1 cellular context compared by ENCODE assay signal in the genomic region with DNA sequence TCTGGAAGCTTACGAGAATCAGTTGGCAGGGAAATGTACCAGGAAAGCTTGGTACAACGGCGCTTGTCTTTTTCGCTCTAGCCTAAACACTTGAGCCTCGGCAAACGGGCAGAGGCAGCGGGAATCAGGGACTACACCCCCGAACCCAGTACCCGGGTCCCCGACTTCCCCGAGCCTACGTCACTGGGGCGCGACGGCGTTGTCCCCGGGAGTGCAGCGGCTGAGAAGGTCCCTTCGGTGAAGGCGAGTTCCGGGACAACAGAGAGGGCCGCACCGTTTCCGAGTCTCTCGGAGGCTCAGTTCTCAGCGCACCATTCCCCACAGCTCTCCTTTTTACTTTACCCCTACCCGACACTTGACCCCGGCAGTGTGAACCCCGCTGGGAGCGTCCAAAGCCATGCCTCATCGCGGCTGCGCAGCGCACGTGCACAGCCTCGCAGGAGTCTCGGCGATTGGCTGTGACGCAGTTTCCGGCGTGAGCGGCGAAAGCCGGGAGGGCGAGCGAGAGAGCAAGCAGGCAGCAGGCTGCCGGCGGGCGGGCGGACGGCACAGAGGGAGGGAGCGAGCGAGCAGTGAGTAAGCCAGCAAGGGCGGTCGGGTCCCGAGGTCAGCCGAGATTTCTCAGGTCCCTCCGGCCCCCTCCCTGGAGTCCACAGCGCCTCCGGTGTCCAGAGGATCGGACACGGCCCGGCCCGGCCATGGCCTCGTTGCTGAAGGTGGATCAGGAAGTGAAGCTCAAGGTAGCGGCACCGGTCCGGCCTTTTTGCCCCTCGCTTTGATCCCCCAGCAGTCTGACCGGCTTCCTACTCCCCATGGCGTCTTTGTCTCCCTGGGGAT.
TF ChIP-seq lines count a peak whose summit lies in the region.

A gene with protein sequence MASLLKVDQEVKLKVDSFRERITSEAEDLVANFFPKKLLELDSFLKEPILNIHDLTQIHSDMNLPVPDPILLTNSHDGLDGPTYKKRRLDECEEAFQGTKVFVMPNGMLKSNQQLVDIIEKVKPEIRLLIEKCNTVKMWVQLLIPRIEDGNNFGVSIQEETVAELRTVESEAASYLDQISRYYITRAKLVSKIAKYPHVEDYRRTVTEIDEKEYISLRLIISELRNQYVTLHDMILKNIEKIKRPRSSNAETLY (plus strand): TSS at position 464 of the 837 bp plus-strand sequence. CDS start 235 bp downstream, at position 699.

TF ChIP-seq in HepG2, 621 proteins besides CTCF, POLR2A, EP300 and RAD21 (continued from another document and continues in another):
- TF ChIP-seq, protein P1, sequence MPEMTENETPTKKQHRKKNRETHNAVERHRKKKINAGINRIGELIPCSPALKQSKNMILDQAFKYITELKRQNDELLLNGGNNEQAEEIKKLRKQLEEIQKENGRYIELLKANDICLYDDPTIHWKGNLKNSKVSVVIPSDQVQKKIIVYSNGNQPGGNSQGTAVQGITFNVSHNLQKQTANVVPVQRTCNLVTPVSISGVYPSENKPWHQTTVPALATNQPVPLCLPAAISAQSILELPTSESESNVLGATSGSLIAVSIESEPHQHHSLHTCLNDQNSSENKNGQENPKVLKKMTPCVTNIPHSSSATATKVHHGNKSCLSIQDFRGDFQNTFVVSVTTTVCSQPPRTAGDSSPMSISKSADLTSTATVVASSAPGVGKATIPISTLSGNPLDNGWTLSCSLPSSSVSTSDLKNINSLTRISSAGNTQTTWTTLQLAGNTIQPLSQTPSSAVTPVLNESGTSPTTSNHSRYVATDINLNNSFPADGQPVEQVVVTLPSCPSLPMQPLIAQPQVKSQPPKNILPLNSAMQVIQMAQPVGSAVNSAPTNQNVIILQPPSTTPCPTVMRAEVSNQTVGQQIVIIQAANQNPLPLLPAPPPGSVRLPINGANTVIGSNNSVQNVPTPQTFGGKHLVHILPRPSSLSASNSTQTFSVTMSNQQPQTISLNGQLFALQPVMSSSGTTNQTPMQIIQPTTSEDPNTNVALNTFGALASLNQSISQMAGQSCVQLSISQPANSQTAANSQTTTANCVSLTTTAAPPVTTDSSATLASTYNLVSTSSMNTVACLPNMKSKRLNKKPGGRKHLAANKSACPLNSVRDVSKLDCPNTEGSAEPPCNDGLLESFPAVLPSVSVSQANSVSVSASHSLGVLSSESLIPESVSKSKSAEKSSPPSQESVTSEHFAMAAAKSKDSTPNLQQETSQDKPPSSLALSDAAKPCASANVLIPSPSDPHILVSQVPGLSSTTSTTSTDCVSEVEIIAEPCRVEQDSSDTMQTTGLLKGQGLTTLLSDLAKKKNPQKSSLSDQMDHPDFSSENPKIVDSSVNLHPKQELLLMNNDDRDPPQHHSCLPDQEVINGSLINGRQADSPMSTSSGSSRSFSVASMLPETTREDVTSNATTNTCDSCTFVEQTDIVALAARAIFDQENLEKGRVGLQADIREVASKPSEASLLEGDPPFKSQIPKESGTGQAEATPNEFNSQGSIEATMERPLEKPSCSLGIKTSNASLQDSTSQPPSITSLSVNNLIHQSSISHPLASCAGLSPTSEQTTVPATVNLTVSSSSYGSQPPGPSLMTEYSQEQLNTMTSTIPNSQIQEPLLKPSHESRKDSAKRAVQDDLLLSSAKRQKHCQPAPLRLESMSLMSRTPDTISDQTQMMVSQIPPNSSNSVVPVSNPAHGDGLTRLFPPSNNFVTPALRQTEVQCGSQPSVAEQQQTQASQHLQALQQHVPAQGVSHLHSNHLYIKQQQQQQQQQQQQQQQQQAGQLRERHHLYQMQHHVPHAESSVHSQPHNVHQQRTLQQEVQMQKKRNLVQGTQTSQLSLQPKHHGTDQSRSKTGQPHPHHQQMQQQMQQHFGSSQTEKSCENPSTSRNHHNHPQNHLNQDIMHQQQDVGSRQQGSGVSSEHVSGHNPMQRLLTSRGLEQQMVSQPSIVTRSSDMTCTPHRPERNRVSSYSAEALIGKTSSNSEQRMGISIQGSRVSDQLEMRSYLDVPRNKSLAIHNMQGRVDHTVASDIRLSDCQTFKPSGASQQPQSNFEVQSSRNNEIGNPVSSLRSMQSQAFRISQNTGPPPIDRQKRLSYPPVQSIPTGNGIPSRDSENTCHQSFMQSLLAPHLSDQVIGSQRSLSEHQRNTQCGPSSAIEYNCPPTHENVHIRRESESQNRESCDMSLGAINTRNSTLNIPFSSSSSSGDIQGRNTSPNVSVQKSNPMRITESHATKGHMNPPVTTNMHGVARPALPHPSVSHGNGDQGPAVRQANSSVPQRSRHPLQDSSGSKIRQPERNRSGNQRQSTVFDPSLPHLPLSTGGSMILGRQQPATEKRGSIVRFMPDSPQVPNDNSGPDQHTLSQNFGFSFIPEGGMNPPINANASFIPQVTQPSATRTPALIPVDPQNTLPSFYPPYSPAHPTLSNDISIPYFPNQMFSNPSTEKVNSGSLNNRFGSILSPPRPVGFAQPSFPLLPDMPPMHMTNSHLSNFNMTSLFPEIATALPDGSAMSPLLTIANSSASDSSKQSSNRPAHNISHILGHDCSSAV (CRISPR knock-in tag; IDR thresholded peaks at IDR 0.05; ENCODE audit: borderline replicate concordance): no peak
- peak; percentile 65 for TF ChIP-seq XRCC5 (optimal IDR thresholded peaks at IDR 0.05; ENCODE audit: low read length)
- TF ChIP-seq ZKSCAN8 (CRISPR knock-in tag; IDR thresholded peaks at IDR 0.05; ENCODE audit: borderline replicate concordance): peak; percentile 91
- peak; percentile 94 for TF ChIP-seq ZNF709 (CRISPR knock-in tag; IDR thresholded peaks at IDR 0.05)
- peak; percentile 33; the same call in 1 of the 2 replicates for TF ChIP-seq CCDC6 (CRISPR knock-in tag; IDR thresholded peaks at IDR 0.05)
- peak; percentile 96; the same call in 1 of the 2 replicates for TF ChIP-seq THAP7 (CRISPR knock-in tag; IDR thresholded peaks at IDR 0.05)
- peak; percentile 99 for TF ChIP-seq SALL2 (CRISPR knock-in tag; IDR thresholded peaks at IDR 0.05)
- 0 out of 2 replicates have a peak, but pooled peaks have one; percentile 60 for TF ChIP-seq ZFAT (CRISPR knock-in tag; conservative IDR thresholded peaks at IDR 0.05)
- peak; percentile 56; the same call in 1 of the 2 replicates for TF ChIP-seq MAZ (IDR thresholded peaks at IDR 0.05; ENCODE audit: borderline replicate concordance, low read depth, low read length)
- TF ChIP-seq MAZ (CRISPR knock-in tag; IDR thresholded peaks at IDR 0.05; ENCODE audit: low read depth): peak; percentile 74
- peak; percentile 33; the same call in 1 of the 2 replicates for TF ChIP-seq TMF1 (CRISPR knock-in tag; IDR thresholded peaks at IDR 0.05; ENCODE audit: low read depth)
- peak; percentile 87; the same call in 1 of the 2 replicates for TF ChIP-seq ZNF557 (CRISPR knock-in tag; IDR thresholded peaks at IDR 0.05)
- TF ChIP-seq ZIK1 (CRISPR knock-in tag; IDR thresholded peaks at IDR 0.05; ENCODE audit: borderline replicate concordance, low read depth): peak; percentile 94
- peak; percentile 78 for TF ChIP-seq ZBTB7A (CRISPR knock-in tag; IDR thresholded peaks at IDR 0.05)
- TF ChIP-seq ZNF567 (CRISPR knock-in tag; IDR thresholded peaks at IDR 0.05; ENCODE audit: borderline replicate concordance): no peak; the same call in 1 of the 2 replicates
- TF ChIP-seq TAF1 (CRISPR knock-in tag; IDR thresholded peaks at IDR 0.05): peak; percentile 95
- peak; percentile 60; the same call in 1 of the 2 replicates for TF ChIP-seq FOXM1 (CRISPR knock-in tag; IDR thresholded peaks at IDR 0.05)
- peak; percentile 24; the same call in 1 of the 2 replicates for TF ChIP-seq ZNF773 (CRISPR knock-in tag; IDR thresholded peaks at IDR 0.05; ENCODE audit: borderline replicate concordance)
- peak; percentile 83 for TF ChIP-seq RXRB (CRISPR knock-in tag; IDR thresholded peaks at IDR 0.05; ENCODE audit: borderline replicate concordance)
- peak; percentile 59 for TF ChIP-seq HNRNPH1 (optimal IDR thresholded peaks at IDR 0.05; ENCODE audit: low read depth, low read length)
- peak; percentile 79 for TF ChIP-seq HDAC2 (CRISPR knock-in tag; IDR thresholded peaks at IDR 0.05)
- peak; percentile 97 for TF ChIP-seq KMT2B (CRISPR knock-in tag; IDR thresholded peaks at IDR 0.05)
- no peak; the same call in 1 of the 2 replicates for TF ChIP-seq ZNF124 (CRISPR knock-in tag; IDR thresholded peaks at IDR 0.05)
- TF ChIP-seq FOXC1 (CRISPR knock-in tag; IDR thresholded peaks at IDR 0.05; ENCODE audit: borderline replicate concordance): peak; percentile 77; the same call in 1 of the 2 replicates
- no peak for TF ChIP-seq NR2F2 (IDR thresholded peaks at IDR 0.05; ENCODE audit: borderline replicate concordance, low read depth)
- no peak for TF ChIP-seq KDM6A (CRISPR knock-in tag; IDR thresholded peaks at IDR 0.05; ENCODE audit: low read depth)
- TF ChIP-seq HMG20B (CRISPR knock-in tag; conservative IDR thresholded peaks at IDR 0.05): peak; percentile 79; the same call in 1 of the 2 replicates
- TF ChIP-seq FUBP1 (CRISPR knock-in tag; IDR thresholded peaks at IDR 0.05; ENCODE audit: borderline replicate concordance): no peak
- peak; percentile 83; the same call in 1 of the 2 replicates for TF ChIP-seq CENPT (CRISPR knock-in tag; IDR thresholded peaks at IDR 0.05; ENCODE audit: low read depth)
- peak; percentile 95 for TF ChIP-seq ZNF563 (CRISPR knock-in tag; IDR thresholded peaks at IDR 0.05)
- TF ChIP-seq ZBTB38 (CRISPR knock-in tag; IDR thresholded peaks at IDR 0.05): peak; percentile 77
- no peak for TF ChIP-seq SOX6 (IDR thresholded peaks at IDR 0.05)
- peak; percentile 77 for TF ChIP-seq SOX6 (CRISPR knock-in tag; IDR thresholded peaks at IDR 0.05)
- TF ChIP-seq CSRNP1 (CRISPR knock-in tag; IDR thresholded peaks at IDR 0.05): peak; percentile 86; the same call in 1 of the 2 replicates
- TF ChIP-seq TBX2 (CRISPR knock-in tag; IDR thresholded peaks at IDR 0.05; ENCODE audit: borderline replicate concordance): peak; percentile 90
- TF ChIP-seq ZNF331 (CRISPR knock-in tag; IDR thresholded peaks at IDR 0.05): peak; percentile 43
- TF ChIP-seq RFXAP (CRISPR knock-in tag; IDR thresholded peaks at IDR 0.05; ENCODE audit: borderline replicate concordance): peak; percentile 61; the same call in 1 of the 2 replicates
- peak; percentile 97 for TF ChIP-seq ZMAT3 (CRISPR knock-in tag; conservative IDR thresholded peaks at IDR 0.05)
- TF ChIP-seq KLF12 (CRISPR knock-in tag; IDR thresholded peaks at IDR 0.05; ENCODE audit: borderline replicate concordance): peak; percentile 77; the same call in 1 of the 2 replicates
- peak; percentile 85 for TF ChIP-seq FOXJ3 (CRISPR knock-in tag; IDR thresholded peaks at IDR 0.05; ENCODE audit: borderline replicate concordance)
- peak; percentile 75 to 98 for TF ChIP-seq HMGXB4 (CRISPR knock-in tag; IDR thresholded peaks at IDR 0.05; ENCODE audit: borderline replicate concordance in 1 of 2, low read depth in 1 of 2)
- peak; percentile 62 for TF ChIP-seq ZBTB14 (CRISPR knock-in tag; IDR thresholded peaks at IDR 0.05)
